9 cellular contexts compared by ENCODE assay signal in the genomic region with DNA sequence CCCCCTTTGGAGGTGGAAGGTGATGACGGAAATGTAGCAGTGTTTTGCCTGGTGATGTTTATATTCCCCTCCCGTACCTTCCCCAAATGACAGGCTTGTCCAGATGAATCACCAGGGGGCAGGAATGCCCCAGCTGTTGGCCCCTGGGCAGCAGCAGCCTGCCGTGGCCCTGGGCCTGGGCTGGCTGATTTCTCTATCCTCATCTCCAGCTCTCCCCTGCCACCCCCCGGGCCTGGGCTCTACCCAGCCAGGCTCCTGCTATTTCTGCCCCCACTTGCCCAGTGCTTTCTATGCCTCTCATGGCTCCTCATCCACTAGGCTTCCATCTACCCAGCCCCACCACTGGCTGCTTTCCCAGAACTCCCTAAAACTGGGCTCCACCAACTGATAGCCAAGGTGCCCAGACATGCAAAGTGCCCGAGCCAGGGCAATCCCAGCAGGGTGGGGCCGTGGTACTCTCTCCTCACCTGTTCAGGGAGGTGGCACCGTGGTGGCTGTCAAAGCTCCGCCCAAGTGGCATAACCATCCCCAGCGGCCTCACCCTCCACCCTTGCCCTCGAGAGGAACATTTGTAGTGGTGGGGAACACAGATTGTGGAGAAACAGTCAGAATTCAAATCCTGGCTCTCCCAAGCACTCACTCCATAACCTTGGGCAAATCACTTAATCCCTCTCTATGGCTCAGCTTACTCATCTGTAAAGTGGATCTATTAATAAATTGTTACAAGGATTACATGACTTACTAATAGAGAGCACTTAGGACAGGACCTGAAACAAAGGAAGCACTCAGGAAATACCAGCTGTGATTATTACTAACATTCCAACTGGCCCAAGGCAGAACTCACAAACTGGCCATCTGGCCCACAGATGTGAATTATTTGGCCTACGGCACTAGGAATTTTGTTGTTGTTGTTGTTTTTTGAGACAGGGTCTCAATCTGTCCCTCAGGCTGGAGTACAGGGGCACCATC. TPM values are rescaled to one million over a fixed set of nuclear protein-coding genes. Genes with fewer than 3 reads are reported as not detected.
DNase-seq lines count a peak whose midpoint lies in the region; ATAC-seq and TF ChIP-seq lines count a peak whose summit lies in the region.
"Had no signal": no experiment of that assay in that cellular context is flagged by ENCODE, and none has a peak within 500 bp of the region (broad histone marks: within the 10 kb centered on the region; RNA-seq: fewer than 3 reads in every experiment).

No MANE protein-coding gene starts in this region.

- ATAC-seq in CD8-positive, alpha-beta T cell, result no peak
- ATAC-seq in HG03342 (IDR thresholded peaks at IDR 0.05; ENCODE audit: unreplicated experiment), result no peak

- CTCF ChIA-PET in CD8-positive, alpha-beta T cell (lab: Charles Lee), result no interaction called here

- no peak for TF ChIP-seq CTCF in CD8-positive, alpha-beta T cell (IDR thresholded peaks at IDR 0.05)
- TF ChIP-seq CTCF in endothelial cell (IDR thresholded peaks at IDR 0.05; ENCODE audit: unreplicated experiment) (no peak), neural crest cell (conservative IDR thresholded peaks at IDR 0.05) (no peak), type B pancreatic cell (conservative IDR thresholded peaks at IDR 0.05) (no peak), GM20000 (IDR thresholded peaks at IDR 0.05; ENCODE audit: extremely low read depth, missing control alignments) (no peak)

- no peak overlapping the region for H3K4me3 ChIP-seq in CD8-positive, alpha-beta T cell (ENCODE audit: low read depth, low read length)

- intact Hi-C loops in CD8-positive, alpha-beta T cell (cut with DNase I, micrococcal nuclease), result no loop called here

- no peak for DNase-seq in CD8-positive, alpha-beta T cell
- DNase-seq in NCI-H1105 treated with DMSO at 0.1 percent for 48 hours (lab: John Stamatoyannopoulos, UW) (peak; percentile 35), endothelial cell (ENCODE audit: low spot score) (no peak), neural crest cell (ENCODE audit: low read depth, low spot score) (no peak), type B pancreatic cell (ENCODE audit: extremely low spot score, unreplicated experiment) (no peak), mucosa of gallbladder (ENCODE audit: low spot score) (no peak), GM20000 (ENCODE audit: low spot score) (no peak)

- H3K4me3 Mint-ChIP-seq in CD8-positive, alpha-beta T cell, result no peak overlapping the region
- no peak overlapping the region for H3K4me3 Mint-ChIP-seq in endothelial cell (ENCODE audit: unreplicated experiment)
- H3K4me3 Mint-ChIP-seq in neural crest cell, result no peak overlapping the region
- no peak overlapping the region for H3K4me3 Mint-ChIP-seq in type B pancreatic cell
- H3K4me3 Mint-ChIP-seq: nephron had no signal

- no peaks in the 10 kb centered on the region for H3K36me3 ChIP-seq in CD8-positive, alpha-beta T cell (ENCODE audit: insufficient read depth, low read length)

- POLR2A ChIA-PET in CD8-positive, alpha-beta T cell (lab: Charles Lee), result interaction anchor here (1.7 kb wide), 1 partner anchor 8 kb away, joined by 4 read pairs; no protein-coding TSS in a partner anchor

- no peaks in the 10 kb centered on the region for H3K27me3 Mint-ChIP-seq in CD8-positive, alpha-beta T cell (ENCODE audit: low read depth)
- peaks cover 3% of the 10 kb centered on the region for H3K27me3 Mint-ChIP-seq in endothelial cell (ENCODE audit: unreplicated experiment)
- no peaks in the 10 kb centered on the region for H3K27me3 Mint-ChIP-seq in neural crest cell (ENCODE audit: low read depth)
- no peaks in the 10 kb centered on the region for H3K27me3 Mint-ChIP-seq in type B pancreatic cell

- no peak overlapping the region for H3K27ac ChIP-seq in CD8-positive, alpha-beta T cell (ENCODE audit: low read depth, low read length)

- H3K4me1 Mint-ChIP-seq in CD8-positive, alpha-beta T cell (ENCODE audit: low read depth), result peaks cover 62% of the 10 kb centered on the region
- peaks cover 41% of the 10 kb centered on the region for H3K4me1 Mint-ChIP-seq in endothelial cell (ENCODE audit: unreplicated experiment)
- peaks cover 35% of the 10 kb centered on the region for H3K4me1 Mint-ChIP-seq in neural crest cell
- peaks cover 41% of the 10 kb centered on the region for H3K4me1 Mint-ChIP-seq in type B pancreatic cell (ENCODE audit: unreplicated experiment)

- peaks cover 44% of the 10 kb centered on the region for H3K4me1 ChIP-seq in CD8-positive, alpha-beta T cell (ENCODE audit: insufficient read depth, low read length)

- H3K9me3 Mint-ChIP-seq in CD8-positive, alpha-beta T cell, result no peaks in the 10 kb centered on the region
- H3K9me3 Mint-ChIP-seq in endothelial cell (ENCODE audit: unreplicated experiment) (no peaks in the 10 kb centered on the region), neural crest cell (no peaks in the 10 kb centered on the region), type B pancreatic cell (no peaks in the 10 kb centered on the region)
- H3K9me3 Mint-ChIP-seq: nephron had no signal

- no peaks in the 10 kb centered on the region for H3K27me3 ChIP-seq in CD8-positive, alpha-beta T cell (ENCODE audit: insufficient read depth, low read length)

- H3K9me3 ChIP-seq in CD8-positive, alpha-beta T cell (ENCODE audit: low read length), result no peaks in the 10 kb centered on the region

- peak overlapping the region; percentile 18 for H3K27ac Mint-ChIP-seq in CD8-positive, alpha-beta T cell
- peak overlapping the region; percentile 48 for H3K27ac Mint-ChIP-seq in endothelial cell (ENCODE audit: unreplicated experiment)
- H3K27ac Mint-ChIP-seq in neural crest cell (ENCODE audit: unreplicated experiment), result peak overlapping the region; percentile 27
- H3K27ac Mint-ChIP-seq in type B pancreatic cell, result no peak overlapping the region
- H3K27ac Mint-ChIP-seq: nephron had no signal

- peaks cover 6% of the 10 kb centered on the region for H3K36me3 Mint-ChIP-seq in CD8-positive, alpha-beta T cell
- H3K36me3 Mint-ChIP-seq in endothelial cell (ENCODE audit: low read depth, unreplicated experiment) (no peaks in the 10 kb centered on the region), neural crest cell (ENCODE audit: low read depth) (no peaks in the 10 kb centered on the region), type B pancreatic cell (no peaks in the 10 kb centered on the region)

RNA-seq across cellular contexts. Expression of a gene that starts 12.8 kb away (rescaled TPM):
- total RNA-seq in CD8-positive, alpha-beta T cell, result 10 to 100 TPM; 55.0 to 56.0 TPM
- total RNA-seq in endothelial cell (ENCODE audit: unreplicated experiment) (328 TPM), neural crest cell (38.3 and 40.3 TPM in 2 replicates), type B pancreatic cell (ENCODE audit: low replicate concordance) (37.2 and 49.8 TPM in 2 replicates), mucosa of gallbladder (140 TPM)
